Comparison of ENCODE assay signal across 9 cellular contexts in the genomic region with DNA sequence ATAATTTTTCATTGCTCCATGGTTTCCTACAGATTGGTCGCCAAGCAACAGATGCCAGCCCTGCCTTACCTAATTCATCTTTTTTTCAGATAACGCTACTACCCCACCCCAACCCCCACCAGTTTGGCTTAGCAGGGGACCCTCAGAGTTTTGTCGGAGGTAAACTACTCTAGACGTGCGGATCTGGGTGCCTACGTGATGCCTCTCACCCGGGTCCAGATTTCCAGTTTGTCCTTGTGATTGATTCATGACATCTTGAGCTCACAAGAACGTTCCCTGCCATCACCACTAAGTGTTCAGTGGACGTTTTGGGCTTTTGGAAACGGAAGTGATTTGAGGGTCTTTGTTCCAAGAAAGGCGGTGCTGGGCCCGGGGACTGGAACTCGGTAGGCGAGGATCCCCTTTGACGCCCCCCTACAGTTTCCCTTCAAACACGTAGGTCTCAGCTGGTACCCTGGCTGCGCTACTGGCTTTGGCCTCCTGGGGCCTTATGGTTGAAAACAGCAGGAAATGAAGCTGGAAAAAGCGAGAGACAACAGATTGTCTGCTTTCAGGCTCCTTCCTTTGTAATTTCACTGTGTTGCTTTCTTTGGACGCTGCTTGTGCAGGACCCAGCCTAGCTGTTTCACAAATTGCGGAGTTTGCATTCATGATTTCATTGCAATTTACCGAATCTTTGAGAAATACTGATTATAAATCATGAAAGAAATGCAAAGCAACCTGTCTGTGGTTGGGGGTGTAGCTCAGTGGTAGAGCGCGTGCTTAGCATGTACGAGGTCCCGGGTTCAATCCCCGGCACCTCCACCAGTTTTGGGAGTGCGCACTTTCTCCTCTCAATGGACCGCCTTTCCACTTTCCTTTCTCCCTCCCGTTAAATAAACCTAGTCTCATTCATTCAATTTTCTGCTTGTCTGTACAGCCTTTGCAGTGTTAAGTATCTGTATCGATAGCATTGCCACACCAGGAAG.
DNase-seq lines count a peak whose midpoint lies in the region; ATAC-seq lines count a peak whose summit lies in the region.
"Had no signal": no experiment of that assay in that cellular context is flagged by ENCODE, and none has a peak within 500 bp of the region (broad histone marks: within the 10 kb centered on the region; RNA-seq: fewer than 3 reads in every experiment).

No MANE protein-coding gene starts in this region.

- DNase-seq in left cardiac atrium, result no peak
- no peak for DNase-seq in Right ventricle myocardium inferior (ENCODE audit: missing footprints)
- DNase-seq in Kasumi-1 (lab: John Stamatoyannopoulos, UW), result peak; percentile 65 to 74
- peak; percentile 82 for DNase-seq in SHP77 treated with DMSO at 0.1 percent for 48 hours (lab: John Stamatoyannopoulos, UW)
- DNase-seq in central memory CD8-positive, alpha-beta T cell (ENCODE audit: low spot score in 2 of 2), result no peak
- peak; percentile 72 for DNase-seq in midbrain (lab: John Stamatoyannopoulos, UW)
- no peak for DNase-seq in immature natural killer cell
- DNase-seq: right lobe of liver had no signal

- H3K27me3 Mint-ChIP-seq in central memory CD8-positive, alpha-beta T cell, result peaks cover 84% of the 10 kb centered on the region
- H3K27me3 Mint-ChIP-seq in immature natural killer cell (ENCODE audit: low read depth in 3 of 3), result peaks cover 5 to 28% (median 20%) of the 10 kb centered on the region in 3 donors

- intact Hi-C loops in left cardiac atrium (cut with DNase I), result no loop called here
- intact Hi-C loops in Right ventricle myocardium inferior (cut with DNase I), result no loop called here

- H3K4me3 Mint-ChIP-seq in central memory CD8-positive, alpha-beta T cell, result no peak overlapping the region
- H3K4me3 Mint-ChIP-seq in immature natural killer cell, result no peak overlapping the region

- no peaks in the 10 kb centered on the region for H3K9me3 Mint-ChIP-seq in central memory CD8-positive, alpha-beta T cell
- H3K9me3 Mint-ChIP-seq in immature natural killer cell, result peaks cover 0 to 2% (median under 1%) of the 10 kb centered on the region in 6 donors

- H3K27ac Mint-ChIP-seq in central memory CD8-positive, alpha-beta T cell (ENCODE audit: low read depth), result peak overlapping the region; percentile 54
- H3K27ac Mint-ChIP-seq in immature natural killer cell, result no peak overlapping the region

- no peaks in the 10 kb centered on the region for H3K4me1 Mint-ChIP-seq in central memory CD8-positive, alpha-beta T cell
- H3K4me1 Mint-ChIP-seq in immature natural killer cell, result no peaks in the 10 kb centered on the region

- ATAC-seq in left cardiac atrium (peak; percentile 44 to 77), Right ventricle myocardium inferior (no peak), GM21737 (IDR thresholded peaks at IDR 0.05; ENCODE audit: unreplicated experiment) (no peak)
- no peak for ATAC-seq in central memory CD8-positive, alpha-beta T cell (replicated peaks; ENCODE audit: extremely low read depth, poor library complexity, severe bottlenecking)

- H3K36me3 Mint-ChIP-seq in central memory CD8-positive, alpha-beta T cell (ENCODE audit: insufficient read depth), result no peaks in the 10 kb centered on the region
- H3K36me3 Mint-ChIP-seq in immature natural killer cell, result no peaks in the 10 kb centered on the region

Comparison
In these comparisons a context has a peak if more than half of its experiments do, and no peak if none do; other contexts are left out.
1. ATAC-seq: peak in left cardiac atrium (2 of 2); none in Right ventricle myocardium inferior (single experiment), central memory CD8-positive, alpha-beta T cell (single experiment) and GM21737 (single experiment).
2. DNase-seq: peak in Kasumi-1 (2 of 2), SHP77 treated with DMSO at 0.1 percent for 48 hours (single experiment) and midbrain (single experiment); none in left cardiac atrium (single experiment), Right ventricle myocardium inferior (single experiment), central memory CD8-positive, alpha-beta T cell (0 of 2) and immature natural killer cell (0 of 3).